ENCODE assay signal across 8 cellular contexts in genomic region chr6:111427341-111428116, GRCh38. TPM values are rescaled to one million over a fixed set of nuclear protein-coding genes. Genes with fewer than 3 reads are reported as not detected.
A peak's percentile ranks its signal among the peaks of the same experiment; 100 is the strongest.
DNase-seq lines count a peak whose midpoint lies in the region; FAIRE-seq and TF ChIP-seq lines count a peak whose summit lies in the region.

No MANE protein-coding gene starts in this region.

- peaks cover 14 to 19% of the 10 kb centered on the region in 2 donors for H3K4me1 ChIP-seq in thyroid gland

- H3K27me3 ChIP-seq in thyroid gland: no peaks in the 10 kb centered on the region

- no peak for TF ChIP-seq POLR2A in H54 (IDR thresholded peaks at IDR 0.05; ENCODE audit: low read depth, low read length)
- TF ChIP-seq POLR2A in thyroid gland (IDR thresholded peaks at IDR 0.05): no peak

- WGBS in thyroid gland, 2 donors: 74 to 82% methylated on average over 5 of the region's 5 CpGs

- FAIRE-seq in H54 (lab: Jason Lieb, UNC): peak; percentile 86

- H3K9me3 ChIP-seq in thyroid gland: no peaks in the 10 kb centered on the region

- no peaks in the 10 kb centered on the region for H3K36me3 ChIP-seq in thyroid gland

- in situ Hi-C loops in astrocyte of the cerebellum (cut with HindIII; ENCODE audit: low sequenced_read_pairs): no loop called here

- intact Hi-C loops in thyroid gland (cut with DNase I): no loop called here

- H3K4me3 ChIP-seq in GM12864 (ENCODE audit: low read depth, low read length) (peak overlapping the region; percentile 10; the same call in 1 of the 2 replicates), astrocyte of the cerebellum (ENCODE audit: low read depth, low read length) (peak overlapping the region; percentile 15), retinal pigment epithelial cell (ENCODE audit: low read length) (no peak overlapping the region), thyroid gland (replicated peaks in 1 of 3) (no peak overlapping the region)

- H3K27ac ChIP-seq in thyroid gland: no peak overlapping the region

- peak; percentile 48 for DNase-seq in GM12864 (ENCODE audit: low read depth)
- peak; percentile 26 for DNase-seq in H54 (ENCODE audit: insufficient read length, low spot score)
- peak; percentile 76 for DNase-seq in NCI-H226
- peak; percentile 60 for DNase-seq in astrocyte of the cerebellum (ENCODE audit: low read depth)
- peak; percentile 31 for DNase-seq in retinal pigment epithelial cell (ENCODE audit: low read depth)
- no peak for DNase-seq in NCI-H2081 treated with DMSO at 0.1 percent for 48 hours (lab: John Stamatoyannopoulos, UW)
- DNase-seq in thyroid gland: no peak
- no peak for DNase-seq in activated gamma-delta T cell treated with Interleukin-2 at 50 U/mL for 16 hours

- TF ChIP-seq CTCF in GM12864 (IDR thresholded peaks at IDR 0.05; ENCODE audit: low read depth, low read length, missing control alignments): no peak
- no peak for TF ChIP-seq CTCF in astrocyte of the cerebellum (IDR thresholded peaks at IDR 0.05; ENCODE audit: low read depth, low read length, missing control alignments)
- TF ChIP-seq CTCF in retinal pigment epithelial cell (conservative IDR thresholded peaks at IDR 0.05; ENCODE audit: low read depth, low read length): no peak
- no peak for TF ChIP-seq CTCF in thyroid gland (IDR thresholded peaks at IDR 0.05)

RNA-seq across cellular contexts. Expression of gene REV3L, which starts 55.5 kb away (rescaled TPM):
- total RNA-seq in thyroid gland: 10 to 100 TPM; 38.2 to 73.5 (median 60.0) TPM

Comparison
In these comparisons a context has a peak if more than half of its experiments do, and no peak if none do; other contexts are left out.
1. DNase-seq: peak in GM12864 (single experiment), H54 (single experiment), NCI-H226 (single experiment), astrocyte of the cerebellum (single experiment) and retinal pigment epithelial cell (single experiment); none in NCI-H2081 treated with DMSO at 0.1 percent for 48 hours (single experiment), thyroid gland (0 of 2) and activated gamma-delta T cell treated with Interleukin-2 at 50 U/mL for 16 hours (single experiment).
2. H3K4me3 ChIP-seq: peak in GM12864 (single experiment) and astrocyte of the cerebellum (single experiment); none in retinal pigment epithelial cell (single experiment) and thyroid gland (0 of 3).